ENCODE assay signal across 8 cellular contexts in genomic region chr15:33310481-33311311, GRCh38. TPM values are rescaled to one million over a fixed set of nuclear protein-coding genes. Genes with fewer than 3 reads are reported as not detected.
DNase-seq lines count a peak whose midpoint lies in the region; ATAC-seq and TF ChIP-seq lines count a peak whose summit lies in the region.

Gene RYR3 (plus strand): TSS chr15:33310967. CDS start chr15:33311046, 79 bp downstream.

- no peaks in the 10 kb centered on the region for H3K36me3 ChIP-seq in ACC112 (ENCODE audit: insufficient read depth, low read length)

- no peaks in the 10 kb centered on the region for H3K4me1 ChIP-seq in ACC112 (ENCODE audit: control insufficient read depth, insufficient read depth, low read length, unreplicated experiment)

- peaks cover 4% of the 10 kb centered on the region for H3K4me1 Mint-ChIP-seq in neural crest cell

- H3K27ac ChIP-seq in ACC112 (ENCODE audit: low read depth, low read length) = no peak within 1 kb of the TSS

- H3K4me3 Mint-ChIP-seq in neural crest cell = peak within 1 kb of the TSS; percentile 91

- no peak for ATAC-seq in GM21717 (IDR thresholded peaks at IDR 0.05; ENCODE audit: unreplicated experiment)

- H3K27me3 Mint-ChIP-seq in neural crest cell (ENCODE audit: low read depth) = peaks cover 80% of the 10 kb centered on the region

- H3K4me3 ChIP-seq in ACC112 (ENCODE audit: low read depth, low read length) = peak within 1 kb of the TSS; percentile 60
- H3K4me3 ChIP-seq in epithelial cell of proximal tubule (ENCODE audit: low read depth, low read length) = peak within 1 kb of the TSS; percentile 56

- H3K36me3 Mint-ChIP-seq in neural crest cell (ENCODE audit: low read depth) = peaks cover 2% of the 10 kb centered on the region

- H2AFZ ChIP-seq in ACC112 (ENCODE audit: low read length, unreplicated experiment) = no peak within 1 kb of the TSS

- peaks cover 92% of the 10 kb centered on the region for H3K27me3 ChIP-seq in ACC112 (ENCODE audit: insufficient read depth, low read length)

- H3K9me3 Mint-ChIP-seq in neural crest cell = no peaks in the 10 kb centered on the region

- no peaks in the 10 kb centered on the region for H3K79me2 ChIP-seq in ACC112 (ENCODE audit: control insufficient read depth, insufficient read depth, low read length, unreplicated experiment)

- TF ChIP-seq CTCF in epithelial cell of proximal tubule (conservative IDR thresholded peaks at IDR 0.05; ENCODE audit: low read depth, low read length) (no peak), neural crest cell (conservative IDR thresholded peaks at IDR 0.05) (no peak)

- DNase-seq in NCI-H510A (lab: John Stamatoyannopoulos, UW) (peak; percentile 18), epithelial cell of proximal tubule (ENCODE audit: low read depth) (no peak), neural crest cell (ENCODE audit: low read depth, low spot score) (peak; percentile 26), inferior parietal cortex (ENCODE audit: extremely low spot score) (no peak), AG08396 (ENCODE audit: low spot score) (no peak)
- DNase-seq in activated CD4-positive, CD25-positive, alpha-beta regulatory T cell (lab: John Stamatoyannopoulos, UW) = no peak

- no peak within 1 kb of the TSS for H3K27ac Mint-ChIP-seq in neural crest cell (ENCODE audit: unreplicated experiment)

RNA-seq across cellular contexts. Expression of gene RYR3, which starts in this region (rescaled TPM):
- total RNA-seq in epithelial cell of proximal tubule (0.75 TPM in 1 of 2 replicates, not detected in the other), neural crest cell (1.5 and 2.2 TPM in 2 replicates)

Comparison
In these comparisons a context has a peak if more than half of its experiments do, and no peak if none do; other contexts are left out.
1. DNase-seq: peak in NCI-H510A (single experiment) and neural crest cell (single experiment); none in epithelial cell of proximal tubule (single experiment), inferior parietal cortex (single experiment), AG08396 (single experiment) and activated CD4-positive, CD25-positive, alpha-beta regulatory T cell (0 of 4).